In genomic region chr6:34057790-34058189, GRCh38 we compare ENCODE assay signal across 19 cellular contexts.
"Had no signal": no experiment of that assay in that cellular context is flagged by ENCODE, and none has a peak within 500 bp of the region (broad histone marks: within the 10 kb centered on the region; RNA-seq: fewer than 3 reads in every experiment).

No MANE protein-coding gene starts in this region.

- ATAC-seq: activated CD4-positive, CD25-positive, alpha-beta regulatory T cell treated with anti-CD3 and anti-CD28 coated beads, Interleukin-2, amount 50 U/mL, for 24 hours; foreskin keratinocyte; heart right ventricle; right lobe of liver; stimulated activated naive CD8-positive, alpha-beta T cell treated with anti-CD3 and anti-CD28 coated beads, Interleukin-15, Interleukin-2, amounts not matched to agents 100 U/mL and 50 U/mL, for 24 hours had no signal

- H3K4me3 ChIP-seq: esophagus muscularis mucosa, heart right ventricle, right lobe of liver, testis, transverse colon had no signal

- DNase-seq: activated CD4-positive, alpha-beta T cell treated with anti-CD3 and anti-CD28 coated beads, Interleukin-2, amount 10 ng/mL, durations not matched to agents 7 days and 5 days; activated CD8-positive, alpha-beta memory T cell treated with anti-CD3 and anti-CD28 coated beads for 24 hours; activated naive CD4-positive, alpha-beta T cell treated with Interleukin-2 at 50 U/mL for 16 hours; dermis blood vessel endothelial cell; effector CD4-positive, alpha-beta T cell; foreskin keratinocyte; heart right ventricle; naive B cell; right lobe of liver; stimulated activated CD4-positive, alpha-beta T cell treated with anti-CD3 and anti-CD28 coated beads, Interleukin-2, amount 100 ng/mL, for 48 hours; stimulated activated naive CD8-positive, alpha-beta T cell treated with anti-CD3 and anti-CD28 coated beads, Interleukin-15, Interleukin-2, amounts not matched to agents 100 U/mL and 50 U/mL, for 24 hours; testis; transverse colon had no signal

- H3K27ac ChIP-seq: esophagus muscularis mucosa, foreskin keratinocyte, heart right ventricle, right lobe of liver, testis, transverse colon had no signal

- H3K36me3 Mint-ChIP-seq: activated naive CD8-positive, alpha-beta T cell; mesothelial cell of epicardium; naive B cell had no signal

- H3K9me3 ChIP-seq: esophagus muscularis mucosa, heart right ventricle, right lobe of liver, testis, transverse colon had no signal

- H3K27me3 ChIP-seq: right lobe of liver, testis had no signal

- H3K4me1 Mint-ChIP-seq: activated CD4-positive, alpha-beta T cell treated with anti-CD3 and anti-CD28 coated beads, Interleukin-2, amount 10 ng/mL, durations not matched to agents 7 days and 5 days had no signal

- H3K27me3 Mint-ChIP-seq: activated CD4-positive, alpha-beta T cell treated with anti-CD3 and anti-CD28 coated beads, Interleukin-2, amount 10 ng/mL, durations not matched to agents 7 days and 5 days; activated naive CD8-positive, alpha-beta T cell had no signal

- H3K9me3 Mint-ChIP-seq: activated CD4-positive, alpha-beta T cell treated with anti-CD3 and anti-CD28 coated beads, Interleukin-2, amount 10 ng/mL, durations not matched to agents 7 days and 5 days; activated T-helper 2 cell treated with anti-CD3 and anti-CD28 coated beads, Interferon-gamma antibody, Interleukin-2, Interleukin-4, amounts not matched to agents 10 μg/mL and 5 μg/mL and 100 μg/mL, durations not matched to agents 14 hours and 24 hours and 36 hours; central memory CD8-positive, alpha-beta T cell; mesothelial cell of epicardium; naive B cell had no signal

- H3K4me3 Mint-ChIP-seq: activated CD4-positive, alpha-beta T cell treated with anti-CD3 and anti-CD28 coated beads, Interleukin-2, amount 10 ng/mL, durations not matched to agents 7 days and 5 days; activated naive CD8-positive, alpha-beta T cell; central memory CD8-positive, alpha-beta T cell; mesothelial cell of epicardium; naive B cell had no signal

- H3K27ac Mint-ChIP-seq: activated CD4-positive, alpha-beta T cell treated with anti-CD3 and anti-CD28 coated beads, Interleukin-2, amount 10 ng/mL, durations not matched to agents 7 days and 5 days; activated naive CD8-positive, alpha-beta T cell; activated T-helper 2 cell treated with anti-CD3 and anti-CD28 coated beads, Interferon-gamma antibody, Interleukin-2, Interleukin-4, amounts not matched to agents 10 μg/mL and 5 μg/mL and 100 μg/mL, durations not matched to agents 14 hours and 24 hours and 36 hours; mesothelial cell of epicardium had no signal

- H3K4me1 ChIP-seq: foreskin keratinocyte, right lobe of liver had no signal

- H3K36me3 ChIP-seq: esophagus muscularis mucosa, heart right ventricle, right lobe of liver, transverse colon had no signal
